19 cellular contexts compared by ENCODE assay signal in genomic region chr1:227560814-227561213, GRCh38. TPM values are rescaled to one million over a fixed set of nuclear protein-coding genes. Genes with fewer than 3 reads are reported as not detected.
A peak's percentile ranks its signal among the peaks of the same experiment; 100 is the strongest.
DNase-seq lines count a peak whose midpoint lies in the region; ATAC-seq and TF ChIP-seq lines count a peak whose summit lies in the region.
"Had no signal": no experiment of that assay in that cellular context is flagged by ENCODE, and none has a peak within 500 bp of the region (broad histone marks: within the 10 kb centered on the region; RNA-seq: fewer than 3 reads in every experiment).

No MANE protein-coding gene starts in this region.

- H3K27ac Mint-ChIP-seq in MCF 10A (ENCODE audit: low read depth, unreplicated experiment) = no peak overlapping the region
- no peak overlapping the region for H3K27ac Mint-ChIP-seq in osteocyte (ENCODE audit: unreplicated experiment)
- H3K27ac Mint-ChIP-seq: activated naive CD4-positive, alpha-beta T cell treated with anti-CD3 and anti-CD28 coated beads, Interleukin-2, amount 10 ng/mL, durations not matched to agents 7 days and 5 days; activated T-cell treated with anti-CD3 and anti-CD28 coated beads, Interleukin-2, amount 50 U/mL, for 72 hours had no signal

- intact Hi-C loops in breast epithelium (cut with DNase I; ENCODE audit: low total_unique reads) = loop anchor here (5.0 kb wide), 1 partner anchor 176 kb away; the partner anchor contains the start of genes JMJD4 and SNAP47
- intact Hi-C loops in MCF 10A (cut with micrococcal nuclease) = no loop called here
- intact Hi-C loops in tibial artery (cut with DNase I; ENCODE audit: low total_unique reads) = no loop called here

- TF ChIP-seq POLR2A in breast epithelium (IDR thresholded peaks at IDR 0.05) = no peak

- BruUV-seq in MCF 10A (replicated peaks; lab: Mats Ljungman, UMichigan) = no TSS peak

- H3K4me1 Mint-ChIP-seq in MCF 10A (ENCODE audit: insufficient read depth, unreplicated experiment) (peaks cover 10% of the 10 kb centered on the region), osteocyte (ENCODE audit: unreplicated experiment) (peaks cover 13% of the 10 kb centered on the region)

- H3K27me3 ChIP-seq in breast epithelium (peaks cover 0 to 23% of the 10 kb centered on the region in 2 donors), tibial artery (peaks cover 0 to 31% of the 10 kb centered on the region in 2 donors)
- H3K27me3 ChIP-seq: ascending aorta, SJSA1 had no signal

- H3K27me3 Mint-ChIP-seq in MCF 10A (ENCODE audit: insufficient read depth, unreplicated experiment) (no peaks in the 10 kb centered on the region), osteocyte (ENCODE audit: unreplicated experiment) (no peaks in the 10 kb centered on the region)

- no peak for TF ChIP-seq CTCF in breast epithelium (IDR thresholded peaks at IDR 0.05)
- no peak for TF ChIP-seq CTCF in MCF 10A (IDR thresholded peaks at IDR 0.05; ENCODE audit: unreplicated experiment)
- TF ChIP-seq CTCF in osteocyte (IDR thresholded peaks at IDR 0.05) = no peak
- TF ChIP-seq CTCF in tibial artery (IDR thresholded peaks at IDR 0.05) = no peak

- DNase-seq in breast epithelium (ENCODE audit: low spot score in 2 of 2) = peak in 1 of 2 donors; percentile 36
- DNase-seq in MCF 10A (ENCODE audit: unreplicated experiment) = no peak
- peak; percentile 21 for DNase-seq in dermis blood vessel endothelial cell
- DNase-seq in osteocyte (ENCODE audit: extremely low spot score, unreplicated experiment) = peak; percentile 83
- no peak for DNase-seq in tibial artery
- DNase-seq in NAMALWA (ENCODE audit: low spot score) = no peak
- DNase-seq: 8988T; activated naive CD4-positive, alpha-beta T cell treated with anti-CD3 and anti-CD28 coated beads, Interleukin-2, amount 10 ng/mL, durations not matched to agents 7 days and 5 days; activated T-cell treated with anti-CD3 and anti-CD28 coated beads, Interleukin-2, amount 50 U/mL, for 72 hours; DMS79 treated with DMSO at 0.1 percent for 48 hours; GOT3; kidney glomerular epithelial cell; mesendoderm; NCI-H2081 treated with DMSO at 0.1 percent for 48 hours; Peyer's patch had no signal

- H3K4me3 Mint-ChIP-seq in MCF 10A (ENCODE audit: unreplicated experiment) (no peak overlapping the region), osteocyte (ENCODE audit: unreplicated experiment) (no peak overlapping the region)
- H3K4me3 Mint-ChIP-seq: activated naive CD4-positive, alpha-beta T cell treated with anti-CD3 and anti-CD28 coated beads, Interleukin-2, amount 10 ng/mL, durations not matched to agents 7 days and 5 days had no signal

- H3K9me3 Mint-ChIP-seq in MCF 10A (ENCODE audit: unreplicated experiment) (peaks cover 27% of the 10 kb centered on the region), osteocyte (ENCODE audit: unreplicated experiment) (no peaks in the 10 kb centered on the region)

- H3K36me3 Mint-ChIP-seq in MCF 10A (ENCODE audit: insufficient read depth, unreplicated experiment) (peaks cover 6% of the 10 kb centered on the region), osteocyte (ENCODE audit: unreplicated experiment) (no peaks in the 10 kb centered on the region)

- POLR2A ChIA-PET in MCF 10A (lab: Yijun Ruan, JAX) = no interaction called here

- H3K36me3 ChIP-seq in breast epithelium (no peaks in the 10 kb centered on the region), tibial artery (no peaks in the 10 kb centered on the region)
- H3K36me3 ChIP-seq: ascending aorta, Peyer's patch, SJSA1 had no signal

- no peaks in the 10 kb centered on the region for H3K9me3 ChIP-seq in breast epithelium
- no peaks in the 10 kb centered on the region for H3K9me3 ChIP-seq in tibial artery
- H3K9me3 ChIP-seq: ascending aorta, Peyer's patch had no signal

- ATAC-seq in HG03565 (IDR thresholded peaks at IDR 0.05; ENCODE audit: unreplicated experiment) = no peak
- ATAC-seq in GM18907 (IDR thresholded peaks at IDR 0.05; ENCODE audit: unreplicated experiment) = no peak
- ATAC-seq: activated T-cell treated with anti-CD3 and anti-CD28 coated beads, Interleukin-2, amount 50 U/mL, for 72 hours had no signal

- CTCF ChIA-PET in MCF 10A (lab: Yijun Ruan, JAX) = interaction anchor here (0.7 kb wide), 1 partner anchor 501 kb away, joined by 3 read pairs; no protein-coding TSS in a partner anchor

- H3K4me1 ChIP-seq in breast epithelium (no peaks in the 10 kb centered on the region), tibial artery (peaks cover 0 to 21% (median 8%) of the 10 kb centered on the region in 4 donors)

- H3K4me3 ChIP-seq in breast epithelium (peak overlapping the region; percentile 17 to 47 (median 29)), tibial artery (peak overlapping the region; percentile 36 to 42)
- H3K4me3 ChIP-seq: Peyer's patch, SJSA1 had no signal

- H3K27ac ChIP-seq in breast epithelium (no peak overlapping the region), tibial artery (peak overlapping the region in 1 of 2 donors; percentile 36)
- H3K27ac ChIP-seq: ascending aorta, Peyer's patch, SJSA1 had no signal

RNA-seq across cellular contexts. Expression of gene ZNF678, which starts 2.5 kb away (rescaled TPM):
- total RNA-seq in breast epithelium = 10 to 100 TPM in 2 of 3 donors, 1 to 10 TPM in 1; 8.5 to 19.8 (median 12.8) TPM
- 10.8 and 13.0 TPM in 2 replicates for total RNA-seq in MCF 10A (2022)
- total RNA-seq in dermis blood vessel endothelial cell = 11.7 and 21.4 TPM in 2 replicates
- 6.8 and 6.9 TPM in 2 replicates for total RNA-seq in osteocyte

Comparison
In these comparisons a context has a peak if more than half of its experiments do, and no peak if none do; other contexts are left out.
1. DNase-seq: peak in dermis blood vessel endothelial cell (single experiment) and osteocyte (single experiment); none in MCF 10A (single experiment), tibial artery (0 of 2) and NAMALWA (single experiment).